1 cellular context compared by ENCODE assay signal in the genomic region with DNA sequence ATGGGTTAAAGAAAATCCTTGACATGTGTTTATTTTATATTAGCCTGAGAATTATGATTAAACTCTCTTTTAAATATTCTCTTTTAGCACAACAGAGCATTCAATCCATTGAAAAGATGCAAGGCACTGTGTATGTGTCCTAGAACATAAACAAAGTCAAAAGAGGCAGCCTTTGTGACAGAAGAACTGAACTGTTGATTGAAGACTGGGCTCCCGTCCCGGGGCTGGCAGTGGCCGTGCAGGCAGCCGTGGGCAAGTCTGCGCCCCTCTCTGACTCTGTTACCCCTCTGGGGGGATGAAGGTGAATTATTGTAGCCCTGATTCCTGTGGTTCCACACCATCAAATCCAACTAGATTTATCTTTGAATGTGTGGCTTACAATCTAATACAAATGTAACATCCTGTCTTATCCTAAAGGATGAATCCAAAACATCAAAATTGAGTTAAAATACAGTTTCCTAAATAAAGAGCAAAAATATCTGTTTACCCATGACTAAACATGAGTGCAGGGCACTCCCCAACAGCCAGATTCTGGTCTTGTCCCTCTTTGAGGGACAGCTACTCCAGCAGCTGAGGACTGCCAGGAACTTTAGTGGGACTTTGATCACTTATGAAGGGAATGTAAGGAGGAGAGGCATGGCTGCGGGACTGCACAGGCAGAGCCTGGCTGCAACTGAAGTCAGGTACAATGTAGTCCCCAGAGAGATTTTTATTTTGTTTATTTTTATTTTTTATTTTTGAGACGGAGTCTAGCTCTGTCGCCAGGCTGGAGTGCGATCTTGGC.
TF ChIP-seq lines count a peak whose summit lies in the region.

No MANE protein-coding gene starts in this region.

TF ChIP-seq in HepG2, 621 proteins besides CTCF, POLR2A, EP300 and RAD21 (continued from another document and continues in another):
- TF ChIP-seq, protein P1, sequence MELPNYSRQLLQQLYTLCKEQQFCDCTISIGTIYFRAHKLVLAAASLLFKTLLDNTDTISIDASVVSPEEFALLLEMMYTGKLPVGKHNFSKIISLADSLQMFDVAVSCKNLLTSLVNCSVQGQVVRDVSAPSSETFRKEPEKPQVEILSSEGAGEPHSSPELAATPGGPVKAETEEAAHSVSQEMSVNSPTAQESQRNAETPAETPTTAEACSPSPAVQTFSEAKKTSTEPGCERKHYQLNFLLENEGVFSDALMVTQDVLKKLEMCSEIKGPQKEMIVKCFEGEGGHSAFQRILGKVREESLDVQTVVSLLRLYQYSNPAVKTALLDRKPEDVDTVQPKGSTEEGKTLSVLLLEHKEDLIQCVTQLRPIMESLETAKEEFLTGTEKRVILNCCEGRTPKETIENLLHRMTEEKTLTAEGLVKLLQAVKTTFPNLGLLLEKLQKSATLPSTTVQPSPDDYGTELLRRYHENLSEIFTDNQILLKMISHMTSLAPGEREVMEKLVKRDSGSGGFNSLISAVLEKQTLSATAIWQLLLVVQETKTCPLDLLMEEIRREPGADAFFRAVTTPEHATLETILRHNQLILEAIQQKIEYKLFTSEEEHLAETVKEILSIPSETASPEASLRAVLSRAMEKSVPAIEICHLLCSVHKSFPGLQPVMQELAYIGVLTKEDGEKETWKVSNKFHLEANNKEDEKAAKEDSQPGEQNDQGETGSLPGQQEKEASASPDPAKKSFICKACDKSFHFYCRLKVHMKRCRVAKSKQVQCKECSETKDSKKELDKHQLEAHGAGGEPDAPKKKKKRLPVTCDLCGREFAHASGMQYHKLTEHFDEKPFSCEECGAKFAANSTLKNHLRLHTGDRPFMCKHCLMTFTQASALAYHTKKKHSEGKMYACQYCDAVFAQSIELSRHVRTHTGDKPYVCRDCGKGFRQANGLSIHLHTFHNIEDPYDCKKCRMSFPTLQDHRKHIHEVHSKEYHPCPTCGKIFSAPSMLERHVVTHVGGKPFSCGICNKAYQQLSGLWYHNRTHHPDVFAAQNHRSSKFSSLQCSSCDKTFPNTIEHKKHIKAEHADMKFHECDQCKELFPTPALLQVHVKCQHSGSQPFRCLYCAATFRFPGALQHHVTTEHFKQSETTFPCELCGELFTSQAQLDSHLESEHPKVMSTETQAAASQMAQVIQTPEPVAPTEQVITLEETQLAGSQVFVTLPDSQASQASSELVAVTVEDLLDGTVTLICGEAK (IDR thresholded peaks at IDR 0.05): no peak
- TF ChIP-seq, protein P1 (CRISPR knock-in tag; IDR thresholded peaks at IDR 0.05): no peak
- no peak for TF ChIP-seq SRSF9 (IDR thresholded peaks at IDR 0.05; ENCODE audit: borderline replicate concordance, insufficient read depth, low read depth, low read length, poor library complexity, severe bottlenecking)
- TF ChIP-seq RXRA (CRISPR knock-in tag; IDR thresholded peaks at IDR 0.05): no peak
- peak; percentile 13; the same call in 1 of the 2 replicates for TF ChIP-seq STAG1 (CRISPR knock-in tag; IDR thresholded peaks at IDR 0.05)
- TF ChIP-seq KAT7 (CRISPR knock-in tag; IDR thresholded peaks at IDR 0.05; ENCODE audit: borderline replicate concordance): no peak
- TF ChIP-seq PAWR (CRISPR knock-in tag; IDR thresholded peaks at IDR 0.05; ENCODE audit: borderline replicate concordance): no peak
- TF ChIP-seq, protein P2, sequence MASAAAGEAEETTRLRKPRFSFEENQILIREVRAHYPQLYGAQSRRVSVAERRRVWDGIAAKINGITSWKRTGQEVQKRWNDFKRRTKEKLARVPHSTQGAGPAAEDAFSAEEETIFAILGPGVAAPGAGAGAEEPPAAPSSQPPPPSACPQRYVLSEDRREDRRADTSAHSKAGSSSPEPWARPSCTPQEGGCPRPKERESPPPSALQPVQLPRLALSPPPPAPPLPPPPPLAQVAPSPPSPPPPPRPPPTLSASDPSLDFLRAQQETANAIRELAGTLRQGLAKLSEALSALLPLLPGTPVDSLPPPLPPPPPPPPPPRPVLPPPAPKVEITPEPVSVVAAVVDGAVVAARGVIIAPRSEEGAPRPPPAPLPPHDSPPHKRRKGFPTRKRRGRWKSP (CRISPR knock-in tag; IDR thresholded peaks at IDR 0.05): no peak
- TF ChIP-seq MED13 (CRISPR knock-in tag; IDR thresholded peaks at IDR 0.05): no peak
- TF ChIP-seq POLR2AphosphoS2 (IDR thresholded peaks at IDR 0.05; ENCODE audit: low read depth, low read length): no peak
- TF ChIP-seq, protein P3, sequence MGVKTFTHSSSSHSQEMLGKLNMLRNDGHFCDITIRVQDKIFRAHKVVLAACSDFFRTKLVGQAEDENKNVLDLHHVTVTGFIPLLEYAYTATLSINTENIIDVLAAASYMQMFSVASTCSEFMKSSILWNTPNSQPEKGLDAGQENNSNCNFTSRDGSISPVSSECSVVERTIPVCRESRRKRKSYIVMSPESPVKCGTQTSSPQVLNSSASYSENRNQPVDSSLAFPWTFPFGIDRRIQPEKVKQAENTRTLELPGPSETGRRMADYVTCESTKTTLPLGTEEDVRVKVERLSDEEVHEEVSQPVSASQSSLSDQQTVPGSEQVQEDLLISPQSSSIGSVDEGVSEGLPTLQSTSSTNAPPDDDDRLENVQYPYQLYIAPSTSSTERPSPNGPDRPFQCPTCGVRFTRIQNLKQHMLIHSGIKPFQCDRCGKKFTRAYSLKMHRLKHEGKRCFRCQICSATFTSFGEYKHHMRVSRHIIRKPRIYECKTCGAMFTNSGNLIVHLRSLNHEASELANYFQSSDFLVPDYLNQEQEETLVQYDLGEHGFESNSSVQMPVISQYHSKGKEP (CRISPR knock-in tag; IDR thresholded peaks at IDR 0.05): no peak
- no peak for TF ChIP-seq ATAD3A (CRISPR knock-in tag; IDR thresholded peaks at IDR 0.05)
- TF ChIP-seq ELF3 (CRISPR knock-in tag; IDR thresholded peaks at IDR 0.05): no peak
- no peak for TF ChIP-seq WIZ (CRISPR knock-in tag; IDR thresholded peaks at IDR 0.05)
- TF ChIP-seq SETDB1 (CRISPR knock-in tag; IDR thresholded peaks at IDR 0.05; ENCODE audit: borderline replicate concordance): no peak
- TF ChIP-seq, protein P4, sequence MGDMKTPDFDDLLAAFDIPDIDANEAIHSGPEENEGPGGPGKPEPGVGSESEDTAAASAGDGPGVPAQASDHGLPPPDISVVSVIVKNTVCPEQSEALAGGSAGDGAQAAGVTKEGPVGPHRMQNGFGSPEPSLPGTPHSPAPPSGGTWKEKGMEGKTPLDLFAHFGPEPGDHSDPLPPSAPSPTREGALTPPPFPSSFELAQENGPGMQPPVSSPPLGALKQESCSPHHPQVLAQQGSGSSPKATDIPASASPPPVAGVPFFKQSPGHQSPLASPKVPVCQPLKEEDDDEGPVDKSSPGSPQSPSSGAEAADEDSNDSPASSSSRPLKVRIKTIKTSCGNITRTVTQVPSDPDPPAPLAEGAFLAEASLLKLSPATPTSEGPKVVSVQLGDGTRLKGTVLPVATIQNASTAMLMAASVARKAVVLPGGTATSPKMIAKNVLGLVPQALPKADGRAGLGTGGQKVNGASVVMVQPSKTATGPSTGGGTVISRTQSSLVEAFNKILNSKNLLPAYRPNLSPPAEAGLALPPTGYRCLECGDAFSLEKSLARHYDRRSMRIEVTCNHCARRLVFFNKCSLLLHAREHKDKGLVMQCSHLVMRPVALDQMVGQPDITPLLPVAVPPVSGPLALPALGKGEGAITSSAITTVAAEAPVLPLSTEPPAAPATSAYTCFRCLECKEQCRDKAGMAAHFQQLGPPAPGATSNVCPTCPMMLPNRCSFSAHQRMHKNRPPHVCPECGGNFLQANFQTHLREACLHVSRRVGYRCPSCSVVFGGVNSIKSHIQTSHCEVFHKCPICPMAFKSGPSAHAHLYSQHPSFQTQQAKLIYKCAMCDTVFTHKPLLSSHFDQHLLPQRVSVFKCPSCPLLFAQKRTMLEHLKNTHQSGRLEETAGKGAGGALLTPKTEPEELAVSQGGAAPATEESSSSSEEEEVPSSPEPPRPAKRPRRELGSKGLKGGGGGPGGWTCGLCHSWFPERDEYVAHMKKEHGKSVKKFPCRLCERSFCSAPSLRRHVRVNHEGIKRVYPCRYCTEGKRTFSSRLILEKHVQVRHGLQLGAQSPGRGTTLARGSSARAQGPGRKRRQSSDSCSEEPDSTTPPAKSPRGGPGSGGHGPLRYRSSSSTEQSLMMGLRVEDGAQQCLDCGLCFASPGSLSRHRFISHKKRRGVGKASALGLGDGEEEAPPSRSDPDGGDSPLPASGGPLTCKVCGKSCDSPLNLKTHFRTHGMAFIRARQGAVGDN (CRISPR knock-in tag; IDR thresholded peaks at IDR 0.05): peak; percentile 36
- no peak for TF ChIP-seq MEF2D (CRISPR knock-in tag; IDR thresholded peaks at IDR 0.05)
- TF ChIP-seq, protein P5, sequence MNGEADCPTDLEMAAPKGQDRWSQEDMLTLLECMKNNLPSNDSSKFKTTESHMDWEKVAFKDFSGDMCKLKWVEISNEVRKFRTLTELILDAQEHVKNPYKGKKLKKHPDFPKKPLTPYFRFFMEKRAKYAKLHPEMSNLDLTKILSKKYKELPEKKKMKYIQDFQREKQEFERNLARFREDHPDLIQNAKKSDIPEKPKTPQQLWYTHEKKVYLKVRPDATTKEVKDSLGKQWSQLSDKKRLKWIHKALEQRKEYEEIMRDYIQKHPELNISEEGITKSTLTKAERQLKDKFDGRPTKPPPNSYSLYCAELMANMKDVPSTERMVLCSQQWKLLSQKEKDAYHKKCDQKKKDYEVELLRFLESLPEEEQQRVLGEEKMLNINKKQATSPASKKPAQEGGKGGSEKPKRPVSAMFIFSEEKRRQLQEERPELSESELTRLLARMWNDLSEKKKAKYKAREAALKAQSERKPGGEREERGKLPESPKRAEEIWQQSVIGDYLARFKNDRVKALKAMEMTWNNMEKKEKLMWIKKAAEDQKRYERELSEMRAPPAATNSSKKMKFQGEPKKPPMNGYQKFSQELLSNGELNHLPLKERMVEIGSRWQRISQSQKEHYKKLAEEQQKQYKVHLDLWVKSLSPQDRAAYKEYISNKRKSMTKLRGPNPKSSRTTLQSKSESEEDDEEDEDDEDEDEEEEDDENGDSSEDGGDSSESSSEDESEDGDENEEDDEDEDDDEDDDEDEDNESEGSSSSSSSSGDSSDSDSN (CRISPR knock-in tag; IDR thresholded peaks at IDR 0.05): no peak
- no peak for TF ChIP-seq ZNF616 (CRISPR knock-in tag; IDR thresholded peaks at IDR 0.05; ENCODE audit: low read depth)
- TF ChIP-seq, protein P6, sequence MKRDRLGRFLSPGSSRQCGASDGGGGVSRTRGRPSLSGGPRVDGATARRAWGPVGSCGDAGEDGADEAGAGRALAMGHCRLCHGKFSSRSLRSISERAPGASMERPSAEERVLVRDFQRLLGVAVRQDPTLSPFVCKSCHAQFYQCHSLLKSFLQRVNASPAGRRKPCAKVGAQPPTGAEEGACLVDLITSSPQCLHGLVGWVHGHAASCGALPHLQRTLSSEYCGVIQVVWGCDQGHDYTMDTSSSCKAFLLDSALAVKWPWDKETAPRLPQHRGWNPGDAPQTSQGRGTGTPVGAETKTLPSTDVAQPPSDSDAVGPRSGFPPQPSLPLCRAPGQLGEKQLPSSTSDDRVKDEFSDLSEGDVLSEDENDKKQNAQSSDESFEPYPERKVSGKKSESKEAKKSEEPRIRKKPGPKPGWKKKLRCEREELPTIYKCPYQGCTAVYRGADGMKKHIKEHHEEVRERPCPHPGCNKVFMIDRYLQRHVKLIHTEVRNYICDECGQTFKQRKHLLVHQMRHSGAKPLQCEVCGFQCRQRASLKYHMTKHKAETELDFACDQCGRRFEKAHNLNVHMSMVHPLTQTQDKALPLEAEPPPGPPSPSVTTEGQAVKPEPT (CRISPR knock-in tag; IDR thresholded peaks at IDR 0.05; ENCODE audit: low read depth): no peak
- no peak for TF ChIP-seq MAFF (IDR thresholded peaks at IDR 0.05; ENCODE audit: low read depth, low read length)
- TF ChIP-seq HOXA5 (CRISPR knock-in tag; IDR thresholded peaks at IDR 0.05): no peak
- TF ChIP-seq ZSCAN21 (CRISPR knock-in tag; IDR thresholded peaks at IDR 0.05; ENCODE audit: borderline replicate concordance): no peak
- no peak for TF ChIP-seq ZFP36L2 (CRISPR knock-in tag; IDR thresholded peaks at IDR 0.05)
- TF ChIP-seq CENPT (CRISPR knock-in tag; IDR thresholded peaks at IDR 0.05; ENCODE audit: low read depth): no peak
- TF ChIP-seq, protein P7, sequence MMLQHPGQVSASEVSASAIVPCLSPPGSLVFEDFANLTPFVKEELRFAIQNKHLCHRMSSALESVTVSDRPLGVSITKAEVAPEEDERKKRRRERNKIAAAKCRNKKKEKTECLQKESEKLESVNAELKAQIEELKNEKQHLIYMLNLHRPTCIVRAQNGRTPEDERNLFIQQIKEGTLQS (CRISPR knock-in tag; IDR thresholded peaks at IDR 0.05): no peak
- TF ChIP-seq, protein P8, sequence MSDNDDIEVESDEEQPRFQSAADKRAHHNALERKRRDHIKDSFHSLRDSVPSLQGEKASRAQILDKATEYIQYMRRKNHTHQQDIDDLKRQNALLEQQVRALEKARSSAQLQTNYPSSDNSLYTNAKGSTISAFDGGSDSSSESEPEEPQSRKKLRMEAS (IDR thresholded peaks at IDR 0.05): no peak
- TF ChIP-seq ZNF207 (IDR thresholded peaks at IDR 0.05; ENCODE audit: borderline replicate concordance): no peak
- no peak for TF ChIP-seq ARNT (IDR thresholded peaks at IDR 0.05)
- TF ChIP-seq, protein P9, sequence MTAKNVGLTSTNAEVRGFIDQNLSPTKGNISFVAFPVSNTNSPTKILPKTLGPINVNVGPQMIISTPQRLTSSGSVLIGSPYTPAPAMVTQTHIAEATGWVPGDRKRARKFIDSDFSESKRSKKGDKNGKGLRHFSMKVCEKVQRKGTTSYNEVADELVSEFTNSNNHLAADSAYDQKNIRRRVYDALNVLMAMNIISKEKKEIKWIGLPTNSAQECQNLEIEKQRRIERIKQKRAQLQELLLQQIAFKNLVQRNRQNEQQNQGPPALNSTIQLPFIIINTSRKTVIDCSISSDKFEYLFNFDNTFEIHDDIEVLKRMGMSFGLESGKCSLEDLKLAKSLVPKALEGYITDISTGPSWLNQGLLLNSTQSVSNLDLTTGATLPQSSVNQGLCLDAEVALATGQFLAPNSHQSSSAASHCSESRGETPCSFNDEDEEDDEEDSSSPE (CRISPR knock-in tag; IDR thresholded peaks at IDR 0.05): no peak
